ENCODE assay signal across 15 cellular contexts in genomic region chr4:139808381-139809206, GRCh38.
DNase-seq lines count a peak whose midpoint lies in the region; ATAC-seq and TF ChIP-seq lines count a peak whose summit lies in the region.
"Had no signal": no experiment of that assay in that cellular context is flagged by ENCODE, and none has a peak within 500 bp of the region (broad histone marks: within the 10 kb centered on the region; RNA-seq: fewer than 3 reads in every experiment).

No MANE protein-coding gene starts in this region.

- dilution Hi-C loops in IMR-90 (cut with HindIII; ENCODE audit: low sequenced_read_pairs, unreplicated experiment) = no loop called here

- in situ Hi-C loops in IMR-90 (cut with MboI; ENCODE audit: low sequenced_read_pairs) = no loop called here

- peak overlapping the region; percentile 63; the same call in 1 of the 2 replicates for H2AK5ac ChIP-seq in IMR-90 (ENCODE audit: low read depth, low read length)

- H2AFZ ChIP-seq in IMR-90 (replicated peaks; ENCODE audit: low read length, poor library complexity) = peak overlapping the region; percentile 76

- BruUV-seq in IMR-90 (replicated peaks; lab: Mats Ljungman, UMichigan) = no TSS peak

- H3K9me3 ChIP-seq in IMR-90 (ENCODE audit: control insufficient read depth, insufficient read depth, low read length) = peaks cover 3% of the 10 kb centered on the region

- no peak overlapping the region for H3K4me3 ChIP-seq in AG10803 (ENCODE audit: low read length)
- no peak overlapping the region for H3K4me3 ChIP-seq in IMR-90 (ENCODE audit: insufficient read depth, low read depth, low read length)
- H3K4me3 ChIP-seq: left lung had no signal

- no peaks in the 10 kb centered on the region for H3K36me3 Mint-ChIP-seq in stimulated activated effector memory CD8-positive, alpha-beta T cell treated with anti-CD3 and anti-CD28 coated beads, Interleukin-12 subunit alpha, Interleukin-12 subunit beta, amount 100 ng/mL, for 72 hours
- H3K36me3 Mint-ChIP-seq: CD4-positive, CD25-positive, alpha-beta regulatory T cell had no signal

- peak overlapping the region; percentile 46 for H3K4ac ChIP-seq in IMR-90 (ENCODE audit: low read depth, low read length)

- no peak overlapping the region for H2BK15ac ChIP-seq in IMR-90 (ENCODE audit: low read depth, low read length)

- H4K5ac ChIP-seq in IMR-90 (ENCODE audit: low read depth, low read length) = 0 out of 2 replicates have a peak overlapping the region, but pooled peaks have one; percentile 30

- intact Hi-C loops in IMR-90 (cut with micrococcal nuclease) = no loop called here

- ATAC-seq in IMR-90 (ENCODE audit: low read depth) (peak; percentile 49), HG03439 (IDR thresholded peaks at IDR 0.05; ENCODE audit: unreplicated experiment) (no peak)
- no peak for ATAC-seq in stimulated activated effector memory CD8-positive, alpha-beta T cell treated with anti-CD3 and anti-CD28 coated beads, Interleukin-12 subunit alpha, Interleukin-12 subunit beta, amount 100 ng/mL, for 72 hours
- ATAC-seq: activated T-helper 17 cell treated with anti-CD3 and anti-CD28 coated beads, Interleukin-2, amount 50 U/mL, for 72 hours; left lung; T-cell had no signal

- peak overlapping the region; percentile 38 for H3K14ac ChIP-seq in IMR-90 (replicated peaks; ENCODE audit: low read depth, low read length)

- no peak overlapping the region for H2BK5ac ChIP-seq in IMR-90 (ENCODE audit: low read depth, low read length, poor library complexity, severe bottlenecking)

- no peak overlapping the region for H3K4me3 Mint-ChIP-seq in stimulated activated effector memory CD8-positive, alpha-beta T cell treated with anti-CD3 and anti-CD28 coated beads, Interleukin-12 subunit alpha, Interleukin-12 subunit beta, amount 100 ng/mL, for 72 hours
- H3K4me3 Mint-ChIP-seq: activated T-helper 17 cell treated with anti-CD3 and anti-CD28 coated beads, Interleukin-2, amount 50 U/mL, for 72 hours; CD4-positive, CD25-positive, alpha-beta regulatory T cell; T-cell had no signal

- peak overlapping the region; percentile 75; the same call in 1 of the 2 replicates for H3K23ac ChIP-seq in IMR-90 (ENCODE audit: low read depth, low read length)

- no peak overlapping the region for H2AK9ac ChIP-seq in IMR-90 (replicated peaks; ENCODE audit: low read depth, low read length, poor library complexity)

- CTCF ChIA-PET in IMR-90 (lab: Yijun Ruan, JAX) = interaction anchor here (1.6 kb wide), 1 partner anchor 14 kb away, joined by 3 read pairs; no protein-coding TSS in a partner anchor

- WGBS in IMR-90 (ENCODE audit: extremely low coverage in 2 of 2, insufficient read length in 1 of 2), 2 experiments = no CpG with 5 or more reads among the region's 7 CpGs

- peak; percentile 24 for DNase-seq in AG10803 (ENCODE audit: low read depth)
- peak; percentile 17 for DNase-seq in IMR-90
- peak; percentile 16 for DNase-seq in UCSD-AML1 (lab: John Stamatoyannopoulos, UW; ENCODE audit: unreplicated experiment)
- peak; percentile 51 to 56 for DNase-seq in lung microvascular endothelial cell (ENCODE audit: low read depth in 2 of 2)
- no peak for DNase-seq in NCI-H187 (lab: John Stamatoyannopoulos, UW)
- no peak for DNase-seq in stimulated activated effector memory CD8-positive, alpha-beta T cell treated with anti-CD3 and anti-CD28 coated beads, Interleukin-12 subunit alpha, Interleukin-12 subunit beta, amount 100 ng/mL, for 72 hours (ENCODE audit: low spot score in 2 of 2)
- no peak for DNase-seq in GM19238 (ENCODE audit: insufficient read length, low spot score)
- DNase-seq: CD4-positive, CD25-positive, alpha-beta regulatory T cell; effector memory CD4-positive, alpha-beta T cell; left lung; stimulated activated CD4-positive, alpha-beta T cell treated with anti-CD3 and anti-CD28 coated beads, Interleukin-4, amount 100 ng/mL, for 1 hour; T-cell had no signal

- peak overlapping the region; percentile 53; the same call in 1 of the 2 replicates for H3K4me2 ChIP-seq in IMR-90 (ENCODE audit: low read depth, low read length)
- H3K4me2 ChIP-seq: KMS-11 had no signal

- H3K79me1 ChIP-seq in IMR-90 (ENCODE audit: low read depth in 1 of 2, low read length in 2 of 2) = peaks cover 0 to 7% of the 10 kb centered on the region in 2 experiments; a peak in 1 of 4 replicates

- TF ChIP-seq CTCF in AG10803 (conservative IDR thresholded peaks at IDR 0.05; ENCODE audit: low read length) (no peak), IMR-90 (conservative IDR thresholded peaks at IDR 0.05; ENCODE audit: low read depth, low read length) (no peak)

- H4K20me1 ChIP-seq in IMR-90 (ENCODE audit: insufficient read depth, low read length) = no peaks in the 10 kb centered on the region

- H3K36me3 ChIP-seq in IMR-90 (ENCODE audit: control insufficient read depth, insufficient read depth, low read length) = no peaks in the 10 kb centered on the region
- H3K36me3 ChIP-seq: left lung had no signal

- no peak for TF ChIP-seq RAD21 in IMR-90 (IDR thresholded peaks at IDR 0.05; ENCODE audit: low read length)

- no peak overlapping the region for H3K27ac Mint-ChIP-seq in stimulated activated effector memory CD8-positive, alpha-beta T cell treated with anti-CD3 and anti-CD28 coated beads, Interleukin-12 subunit alpha, Interleukin-12 subunit beta, amount 100 ng/mL, for 72 hours
- H3K27ac Mint-ChIP-seq: activated T-helper 17 cell treated with anti-CD3 and anti-CD28 coated beads, Interleukin-2, amount 50 U/mL, for 72 hours; CD4-positive, CD25-positive, alpha-beta regulatory T cell; T-cell had no signal

- peak overlapping the region; percentile 19; the same call in 1 of the 2 replicates for H2BK120ac ChIP-seq in IMR-90 (ENCODE audit: low read depth, low read length)

- H3K18ac ChIP-seq in IMR-90 (ENCODE audit: low read depth, low read length) = peak overlapping the region; percentile 71

- H3K27ac ChIP-seq in IMR-90 (ENCODE audit: insufficient read depth, low read length) = no peak overlapping the region
- H3K27ac ChIP-seq: KMS-11 had no signal

- no peak overlapping the region for H4K91ac ChIP-seq in IMR-90 (ENCODE audit: insufficient read depth, low read depth, low read length)

- POLR2A ChIA-PET in IMR-90 (lab: Charles Lee; ENCODE audit: unreplicated experiment) = no interaction called here

- H3K9ac ChIP-seq in IMR-90 (ENCODE audit: low read depth, low read length) = no peak overlapping the region
- H3K9ac ChIP-seq: KMS-11 had no signal

- no peaks in the 10 kb centered on the region for H3K9me3 Mint-ChIP-seq in stimulated activated effector memory CD8-positive, alpha-beta T cell treated with anti-CD3 and anti-CD28 coated beads, Interleukin-12 subunit alpha, Interleukin-12 subunit beta, amount 100 ng/mL, for 72 hours

- H3K9me1 ChIP-seq in IMR-90 (ENCODE audit: insufficient read depth, low read length) = peaks cover 15% of the 10 kb centered on the region

- peaks cover 10% of the 10 kb centered on the region for H3K4me1 ChIP-seq in IMR-90 (ENCODE audit: control insufficient read depth, insufficient read depth, low read length)

- no peaks in the 10 kb centered on the region for H3K4me1 Mint-ChIP-seq in stimulated activated effector memory CD8-positive, alpha-beta T cell treated with anti-CD3 and anti-CD28 coated beads, Interleukin-12 subunit alpha, Interleukin-12 subunit beta, amount 100 ng/mL, for 72 hours
- H3K4me1 Mint-ChIP-seq: activated T-helper 17 cell treated with anti-CD3 and anti-CD28 coated beads, Interleukin-2, amount 50 U/mL, for 72 hours; T-cell had no signal

- H3K56ac ChIP-seq in IMR-90 (ENCODE audit: extremely low read depth, insufficient read depth, low read length) = no peak overlapping the region

- no peak for TF ChIP-seq POLR2A in IMR-90 (IDR thresholded peaks at IDR 0.05; ENCODE audit: low read depth, low read length)

- peak overlapping the region in 1 of 2 experiments; percentile 56; a peak in 1 of 4 replicates for H4K8ac ChIP-seq in IMR-90 (ENCODE audit: low read depth in 2 of 2, low read length in 2 of 2)

- no peaks in the 10 kb centered on the region for H3K27me3 ChIP-seq in IMR-90 (ENCODE audit: control insufficient read depth, insufficient read depth, low read length)
- H3K27me3 ChIP-seq: left lung had no signal

- H2BK20ac ChIP-seq in IMR-90 (ENCODE audit: low read depth, low read length) = 0 out of 2 replicates have a peak overlapping the region, but pooled peaks have one; percentile 18

TF ChIP-seq in IMR-90, 13 proteins besides CTCF, POLR2A, EP300 and RAD21:
- no peak for TF ChIP-seq BHLHE40 (IDR thresholded peaks at IDR 0.05; ENCODE audit: low read depth, low read length)
- TF ChIP-seq CHD1 (IDR thresholded peaks at IDR 0.05; ENCODE audit: low read depth, low read length) = no peak
- TF ChIP-seq, protein P1, sequence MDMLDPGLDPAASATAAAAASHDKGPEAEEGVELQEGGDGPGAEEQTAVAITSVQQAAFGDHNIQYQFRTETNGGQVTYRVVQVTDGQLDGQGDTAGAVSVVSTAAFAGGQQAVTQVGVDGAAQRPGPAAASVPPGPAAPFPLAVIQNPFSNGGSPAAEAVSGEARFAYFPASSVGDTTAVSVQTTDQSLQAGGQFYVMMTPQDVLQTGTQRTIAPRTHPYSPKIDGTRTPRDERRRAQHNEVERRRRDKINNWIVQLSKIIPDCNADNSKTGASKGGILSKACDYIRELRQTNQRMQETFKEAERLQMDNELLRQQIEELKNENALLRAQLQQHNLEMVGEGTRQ (IDR thresholded peaks at IDR 0.05; ENCODE audit: low read depth, low read length) = no peak
- no peak for TF ChIP-seq MAZ (IDR thresholded peaks at IDR 0.05; ENCODE audit: borderline replicate concordance, low read depth, low read length)
TF ChIP-seq in IMR-90: peak in this region for 0.

Comparison
In these comparisons a context has a peak if more than half of its experiments do, and no peak if none do; other contexts are left out.
1. DNase-seq: peak in AG10803 (single experiment), IMR-90 (single experiment), UCSD-AML1 (single experiment) and lung microvascular endothelial cell (2 of 2); none in NCI-H187 (0 of 2), stimulated activated effector memory CD8-positive, alpha-beta T cell treated with anti-CD3 and anti-CD28 coated beads, Interleukin-12 subunit alpha, Interleukin-12 subunit beta, amount 100 ng/mL, for 72 hours (0 of 2) and GM19238 (single experiment).